1 cellular context compared by ENCODE assay signal in the genomic region with DNA sequence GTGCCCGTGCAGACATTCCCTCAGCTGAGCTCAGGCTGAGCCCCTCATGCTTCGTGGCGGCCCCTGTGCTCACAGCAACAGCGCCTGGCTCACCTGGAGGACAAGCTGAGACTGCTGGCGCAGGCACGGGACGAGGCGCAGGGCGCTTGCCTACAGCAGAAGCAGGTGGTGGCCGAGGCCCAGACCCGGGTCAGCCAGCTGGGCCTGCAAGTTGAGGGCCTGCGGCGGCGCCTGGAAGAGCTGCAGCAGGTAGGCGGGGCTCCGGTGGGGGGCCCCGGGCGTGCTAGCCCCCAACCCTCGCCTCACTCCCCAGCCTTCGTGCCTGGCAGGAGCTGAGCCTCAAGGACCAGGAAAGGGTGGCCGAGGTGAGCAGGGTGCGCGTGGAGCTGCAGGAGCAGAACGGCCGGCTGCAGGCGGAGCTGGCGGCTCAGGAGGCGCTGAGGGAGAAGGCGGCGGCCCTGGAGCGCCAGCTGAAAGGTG.
TF ChIP-seq lines count a peak whose summit lies in the region.

No MANE protein-coding gene starts in this region.

TF ChIP-seq in K562, 482 proteins besides CTCF, POLR2A, EP300 and RAD21:
- TF ChIP-seq E4F1 (CRISPR knock-in tag; IDR thresholded peaks at IDR 0.05; ENCODE audit: borderline replicate concordance) (no peak), ESRRB (CRISPR knock-in tag; IDR thresholded peaks at IDR 0.05; ENCODE audit: borderline replicate concordance) (no peak), PHB (CRISPR knock-in tag; IDR thresholded peaks at IDR 0.05) (0 out of 2 replicates have a peak, but pooled peaks have one; percentile 7), ZBTB33 (CRISPR knock-in tag; IDR thresholded peaks at IDR 0.05) (peak; percentile 95; the same call in 1 of the 2 replicates), CBX8 (IDR thresholded peaks at IDR 0.05; ENCODE audit: borderline replicate concordance, extremely low read depth, low read depth, low read length, poor library complexity, severe bottlenecking) (no peak), ZNF274 (IDR thresholded peaks at IDR 0.05; ENCODE audit: borderline replicate concordance, low read depth, low read length) (no peak), SMARCB1 (IDR thresholded peaks at IDR 0.05; ENCODE audit: insufficient read length, low read depth) (no peak), TAF15 (IDR thresholded peaks at IDR 0.05; ENCODE audit: low read depth, low read length) (no peak), OTX1 (CRISPR knock-in tag; IDR thresholded peaks at IDR 0.05) (no peak)
- TF ChIP-seq, protein P1, sequence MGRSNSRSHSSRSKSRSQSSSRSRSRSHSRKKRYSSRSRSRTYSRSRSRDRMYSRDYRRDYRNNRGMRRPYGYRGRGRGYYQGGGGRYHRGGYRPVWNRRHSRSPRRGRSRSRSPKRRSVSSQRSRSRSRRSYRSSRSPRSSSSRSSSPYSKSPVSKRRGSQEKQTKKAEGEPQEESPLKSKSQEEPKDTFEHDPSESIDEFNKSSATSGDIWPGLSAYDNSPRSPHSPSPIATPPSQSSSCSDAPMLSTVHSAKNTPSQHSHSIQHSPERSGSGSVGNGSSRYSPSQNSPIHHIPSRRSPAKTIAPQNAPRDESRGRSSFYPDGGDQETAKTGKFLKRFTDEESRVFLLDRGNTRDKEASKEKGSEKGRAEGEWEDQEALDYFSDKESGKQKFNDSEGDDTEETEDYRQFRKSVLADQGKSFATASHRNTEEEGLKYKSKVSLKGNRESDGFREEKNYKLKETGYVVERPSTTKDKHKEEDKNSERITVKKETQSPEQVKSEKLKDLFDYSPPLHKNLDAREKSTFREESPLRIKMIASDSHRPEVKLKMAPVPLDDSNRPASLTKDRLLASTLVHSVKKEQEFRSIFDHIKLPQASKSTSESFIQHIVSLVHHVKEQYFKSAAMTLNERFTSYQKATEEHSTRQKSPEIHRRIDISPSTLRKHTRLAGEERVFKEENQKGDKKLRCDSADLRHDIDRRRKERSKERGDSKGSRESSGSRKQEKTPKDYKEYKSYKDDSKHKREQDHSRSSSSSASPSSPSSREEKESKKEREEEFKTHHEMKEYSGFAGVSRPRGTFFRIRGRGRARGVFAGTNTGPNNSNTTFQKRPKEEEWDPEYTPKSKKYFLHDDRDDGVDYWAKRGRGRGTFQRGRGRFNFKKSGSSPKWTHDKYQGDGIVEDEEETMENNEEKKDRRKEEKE (IDR thresholded peaks at IDR 0.05; ENCODE audit: borderline replicate concordance in 1 of 2, control insufficient read depth in 1 of 2, low read depth in 2 of 2, low read length in 1 of 2) = no peak
TF ChIP-seq in K562: peak in this region for 2.
